Comparison of ENCODE assay signal across 8 cellular contexts in the genomic region with DNA sequence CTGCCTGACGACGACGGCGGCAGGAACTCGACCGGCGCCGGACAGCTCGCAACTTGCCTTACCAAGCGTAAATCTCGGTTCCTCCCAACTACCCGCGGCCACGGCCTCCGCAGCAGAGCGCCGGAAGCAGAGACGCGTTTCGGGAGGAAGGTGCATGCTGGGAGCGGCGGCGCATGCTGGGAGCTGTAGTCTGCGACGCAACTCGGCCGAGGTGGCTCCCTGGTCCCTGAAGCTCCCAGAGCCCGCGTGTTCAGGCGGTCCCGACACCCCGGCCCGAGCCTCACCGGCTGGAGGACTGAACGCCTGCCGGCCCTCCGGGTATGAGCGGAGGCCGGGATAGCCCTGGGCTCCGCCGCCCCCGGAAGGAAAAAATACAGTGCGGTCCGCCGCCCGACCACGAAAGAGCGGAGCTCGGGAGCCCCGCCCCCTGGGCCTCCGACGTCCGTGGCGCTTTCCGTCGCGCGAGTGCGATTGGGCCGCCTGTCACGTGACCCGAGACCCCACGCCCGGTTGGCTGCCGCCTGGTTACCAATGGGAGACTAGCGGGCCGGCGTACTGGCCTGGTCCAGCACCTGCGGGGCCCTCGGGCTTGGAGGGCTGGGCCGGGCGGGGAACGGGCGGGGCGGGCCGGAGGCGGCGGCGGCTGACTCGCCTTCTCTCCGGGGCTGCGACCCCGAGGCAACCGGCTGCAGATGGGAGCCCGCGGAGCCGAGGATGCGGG. TPM values are rescaled to one million over a fixed set of nuclear protein-coding genes. Genes with fewer than 3 reads are reported as not detected.
DNase-seq lines count a peak whose midpoint lies in the region; ATAC-seq and TF ChIP-seq lines count a peak whose summit lies in the region.

A gene with protein sequence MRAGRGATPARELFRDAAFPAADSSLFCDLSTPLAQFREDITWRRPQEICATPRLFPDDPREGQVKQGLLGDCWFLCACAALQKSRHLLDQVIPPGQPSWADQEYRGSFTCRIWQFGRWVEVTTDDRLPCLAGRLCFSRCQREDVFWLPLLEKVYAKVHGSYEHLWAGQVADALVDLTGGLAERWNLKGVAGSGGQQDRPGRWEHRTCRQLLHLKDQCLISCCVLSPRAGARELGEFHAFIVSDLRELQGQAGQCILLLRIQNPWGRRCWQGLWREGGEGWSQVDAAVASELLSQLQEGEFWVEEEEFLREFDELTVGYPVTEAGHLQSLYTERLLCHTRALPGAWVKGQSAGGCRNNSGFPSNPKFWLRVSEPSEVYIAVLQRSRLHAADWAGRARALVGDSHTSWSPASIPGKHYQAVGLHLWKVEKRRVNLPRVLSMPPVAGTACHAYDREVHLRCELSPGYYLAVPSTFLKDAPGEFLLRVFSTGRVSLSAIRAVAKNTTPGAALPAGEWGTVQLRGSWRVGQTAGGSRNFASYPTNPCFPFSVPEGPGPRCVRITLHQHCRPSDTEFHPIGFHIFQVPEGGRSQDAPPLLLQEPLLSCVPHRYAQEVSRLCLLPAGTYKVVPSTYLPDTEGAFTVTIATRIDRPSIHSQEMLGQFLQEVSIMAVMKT (plus strand): TSS at position 537 of the 721 bp plus-strand sequence. CDS start 178 bp downstream, at position 715.

- H3K4me1 ChIP-seq in right cardiac atrium (ENCODE audit: control insufficient read depth, insufficient read depth, low read length) (peaks cover 15% of the 10 kb centered on the region), vagina (peaks cover 43% of the 10 kb centered on the region)

- peak within 1 kb of the TSS; percentile 88 for H3K27ac ChIP-seq in angular gyrus (ENCODE audit: low read depth, low read length)
- peak within 1 kb of the TSS; percentile 82 for H3K27ac ChIP-seq in right cardiac atrium (ENCODE audit: low read length)
- H3K27ac ChIP-seq in vagina, result peak within 1 kb of the TSS; percentile 90

- DNase-seq in NCI-H187 (lab: John Stamatoyannopoulos, UW), result peak; percentile 64 to 84
- DNase-seq in T-helper 2 cell, result peak; percentile 94 to 97 (median 96)
- DNase-seq in right cardiac atrium, result peak; percentile 99
- peak; percentile 97 for DNase-seq in putamen (ENCODE audit: low spot score)
- DNase-seq in vagina (ENCODE audit: extremely low spot score in 2 of 2), result peak in 1 of 2 donors; percentile 97

- WGBS in right cardiac atrium, result under 1% methylated on average over 88 of the region's 88 CpGs

- no peaks in the 10 kb centered on the region for H3K9me3 ChIP-seq in right cardiac atrium (ENCODE audit: control insufficient read depth, low read length)
- H3K9me3 ChIP-seq in vagina, result no peaks in the 10 kb centered on the region

- no peak for TF ChIP-seq POLR2A in vagina (IDR thresholded peaks at IDR 0.05)

- ATAC-seq in GM18498 (IDR thresholded peaks at IDR 0.05; ENCODE audit: unreplicated experiment), result peak; percentile 71
- ATAC-seq in HG02938 (IDR thresholded peaks at IDR 0.05; ENCODE audit: unreplicated experiment), result peak; percentile 58
- ATAC-seq in right cardiac atrium, result peak; percentile 97

- peak within 1 kb of the TSS; percentile 79 for H3K4me3 ChIP-seq in right cardiac atrium (ENCODE audit: low read length)
- H3K4me3 ChIP-seq in vagina, result peak within 1 kb of the TSS; percentile 77 to 96

- H3K27me3 ChIP-seq in right cardiac atrium (ENCODE audit: control insufficient read depth, insufficient read depth) (no peaks in the 10 kb centered on the region), vagina (no peaks in the 10 kb centered on the region)

- intact Hi-C loops in right cardiac atrium (cut with DNase I) (no loop called here), vagina (cut with DNase I) (no loop called here)

- H3K36me3 ChIP-seq in vagina, result peaks cover 0 to 22% of the 10 kb centered on the region in 2 donors

- peak in 1 of 3 experiments; percentile 10 for TF ChIP-seq CTCF in vagina (IDR thresholded peaks at IDR 0.05)

RNA-seq across cellular contexts. Expression of the gene that starts here (rescaled TPM):
- total RNA-seq in right cardiac atrium (10 to 100 TPM; 21.2 to 44.3 (median 36.2) TPM), vagina (14.2 TPM)
- 40.1 TPM for polyA plus RNA-seq in right cardiac atrium
